Comparison of ENCODE assay signal across 1 cellular context in genomic region chr3:26281284-26281977, GRCh38.
TF ChIP-seq lines count a peak whose summit lies in the region.

No MANE protein-coding gene starts in this region.

TF ChIP-seq in SK-N-SH, 30 proteins besides CTCF, POLR2A, EP300 and RAD21 (continued from another document):
- TF ChIP-seq USF1 (IDR thresholded peaks at IDR 0.05; ENCODE audit: borderline replicate concordance, low read depth) (no peak), NFIC (IDR thresholded peaks at IDR 0.05; ENCODE audit: borderline replicate concordance) (no peak), PBX3 (IDR thresholded peaks at IDR 0.05) (no peak)
